ENCODE assay signal across 8 cellular contexts in genomic region chr19:37370880-37371661, GRCh38. TPM values are rescaled to one million over a fixed set of nuclear protein-coding genes. Genes with fewer than 3 reads are reported as not detected.
A peak's percentile ranks its signal among the peaks of the same experiment; 100 is the strongest.
DNase-seq lines count a peak whose midpoint lies in the region; ATAC-seq, FAIRE-seq and TF ChIP-seq lines count a peak whose summit lies in the region.

Gene ZNF527, plus strand, starts transcription at chr19:37371099. Its CDS starts 3,100 bp downstream, at chr19:37374199.

- TF ChIP-seq CTCF in choroid plexus epithelial cell (conservative IDR thresholded peaks at IDR 0.05; ENCODE audit: low read depth, low read length) (no peak), kidney (IDR thresholded peaks at IDR 0.05; ENCODE audit: borderline replicate concordance, extremely low read depth, insufficient read depth) (no peak)

- peaks cover 5 to 7% of the 10 kb centered on the region in 2 donors for H3K4me1 ChIP-seq in kidney (ENCODE audit: control insufficient read depth in 1 of 2, insufficient read depth in 1 of 2, low read depth in 1 of 2, low read length in 2 of 2)

- peak within 1 kb of the TSS; percentile 91 to 92 for H3K27ac ChIP-seq in kidney (ENCODE audit: low read depth in 2 of 2, low read length in 2 of 2)

- DNase-seq in AML-193 (lab: John Stamatoyannopoulos, UW) (peak; percentile 86 to 93), NCI-H446 treated with DMSO at 0.1 percent for 48 hours (lab: John Stamatoyannopoulos, UW) (peak; percentile 92), choroid plexus epithelial cell (ENCODE audit: low read depth) (peak; percentile 98), kidney (peak; percentile 99)
- peak; percentile 90 to 91 for DNase-seq in activated CD4-positive, alpha-beta T cell treated with anti-CD3 and anti-CD28 coated beads for 24 hours (ENCODE audit: low read depth in 2 of 2)
- DNase-seq in stimulated activated CD4-positive, alpha-beta T cell treated with anti-CD3 and anti-CD28 coated beads, Interleukin-15, amount 100 ng/mL, for 1 hour (ENCODE audit: low read depth in 1 of 2, low spot score in 1 of 2), result peak; percentile 92 to 94

- H3K36me3 ChIP-seq in kidney (ENCODE audit: control insufficient read depth in 1 of 2, insufficient read depth in 2 of 2, low read length in 2 of 2), result peaks cover 12% of the 10 kb centered on the region in 2 donors

- peak; percentile 62 for FAIRE-seq in kidney (lab: Jason Lieb, UNC)

- H3K9me3 ChIP-seq in kidney (ENCODE audit: control insufficient read depth in 1 of 2, low read length in 2 of 2), result no peaks in the 10 kb centered on the region

- H3K4me3 ChIP-seq in choroid plexus epithelial cell (ENCODE audit: low read depth, low read length) (peak within 1 kb of the TSS; percentile 87), kidney (ENCODE audit: low read length in 2 of 2) (peak within 1 kb of the TSS; percentile 98)

- H3K9ac ChIP-seq in kidney (ENCODE audit: low read length in 2 of 2), result peak within 1 kb of the TSS; percentile 93 to 97

- ATAC-seq in GM19043 (IDR thresholded peaks at IDR 0.05; ENCODE audit: low read depth, unreplicated experiment) (peak; percentile 95), HG03354 (IDR thresholded peaks at IDR 0.05; ENCODE audit: poor library complexity, severe bottlenecking, unreplicated experiment) (peak; percentile 96)

- intact Hi-C loops in kidney (cut with DNase I), result no loop called here

RNA-seq across cellular contexts. Expression of gene ZNF527, which starts in this region (rescaled TPM):
- total RNA-seq in kidney, result 8.2 TPM
- 3.6 TPM for polyA plus RNA-seq in kidney (ENCODE audit: insufficient read depth, low read depth, low replicate concordance)

Comparison
In these comparisons a context has a peak if more than half of its experiments do, and no peak if none do; other contexts are left out.
1. Peak in every context shown above with its lines: DNase-seq, ATAC-seq, H3K4me3 ChIP-seq and H3K27ac ChIP-seq.